Comparison of ENCODE assay signal across 2 cellular contexts in the genomic region with DNA sequence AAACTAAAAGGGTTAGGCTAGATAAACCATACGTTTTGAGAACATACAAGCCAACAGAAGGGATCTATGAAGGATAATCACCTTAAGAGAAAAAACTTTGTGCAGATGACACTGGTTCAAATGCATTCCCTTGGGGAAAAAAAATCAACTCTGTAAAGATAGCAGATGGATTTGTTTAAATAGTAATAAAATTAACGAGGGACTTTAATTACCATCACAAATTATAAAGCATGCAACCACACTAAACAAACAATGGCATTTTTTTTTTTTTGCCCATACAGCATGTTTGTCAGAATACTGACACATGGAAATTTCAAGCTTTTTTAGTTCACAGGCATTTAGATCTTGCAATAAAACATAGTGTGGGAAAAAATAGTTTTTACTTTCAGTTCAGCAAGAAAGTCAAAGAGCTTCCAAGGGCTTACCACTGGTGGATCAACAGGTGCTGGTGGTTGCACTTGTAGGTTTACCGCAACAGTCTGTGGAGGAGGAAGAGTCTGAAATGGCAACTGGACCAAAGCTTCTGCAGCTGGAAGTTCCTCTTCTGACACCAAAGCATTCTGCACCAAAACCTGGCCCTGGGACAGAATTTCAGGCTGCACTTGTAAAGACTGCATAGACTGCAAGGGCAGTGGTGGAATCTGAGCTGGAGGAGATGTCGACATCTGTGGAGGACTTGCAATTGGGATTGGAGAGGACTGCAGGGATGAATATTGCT.
A peak's percentile ranks its signal among the peaks of the same experiment; 100 is the strongest.
TF ChIP-seq lines count a peak whose summit lies in the region.

No MANE protein-coding gene starts in this region.

TF ChIP-seq in HEK293, 187 proteins besides CTCF, POLR2A, EP300 and RAD21:
- TF ChIP-seq, protein P1, sequence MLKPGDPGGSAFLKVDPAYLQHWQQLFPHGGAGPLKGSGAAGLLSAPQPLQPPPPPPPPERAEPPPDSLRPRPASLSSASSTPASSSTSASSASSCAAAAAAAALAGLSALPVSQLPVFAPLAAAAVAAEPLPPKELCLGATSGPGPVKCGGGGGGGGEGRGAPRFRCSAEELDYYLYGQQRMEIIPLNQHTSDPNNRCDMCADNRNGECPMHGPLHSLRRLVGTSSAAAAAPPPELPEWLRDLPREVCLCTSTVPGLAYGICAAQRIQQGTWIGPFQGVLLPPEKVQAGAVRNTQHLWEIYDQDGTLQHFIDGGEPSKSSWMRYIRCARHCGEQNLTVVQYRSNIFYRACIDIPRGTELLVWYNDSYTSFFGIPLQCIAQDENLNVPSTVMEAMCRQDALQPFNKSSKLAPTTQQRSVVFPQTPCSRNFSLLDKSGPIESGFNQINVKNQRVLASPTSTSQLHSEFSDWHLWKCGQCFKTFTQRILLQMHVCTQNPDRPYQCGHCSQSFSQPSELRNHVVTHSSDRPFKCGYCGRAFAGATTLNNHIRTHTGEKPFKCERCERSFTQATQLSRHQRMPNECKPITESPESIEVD (tag by site-specific recombination; IDR thresholded peaks at IDR 0.05) = peak; percentile 81
- TF ChIP-seq, protein P2, sequence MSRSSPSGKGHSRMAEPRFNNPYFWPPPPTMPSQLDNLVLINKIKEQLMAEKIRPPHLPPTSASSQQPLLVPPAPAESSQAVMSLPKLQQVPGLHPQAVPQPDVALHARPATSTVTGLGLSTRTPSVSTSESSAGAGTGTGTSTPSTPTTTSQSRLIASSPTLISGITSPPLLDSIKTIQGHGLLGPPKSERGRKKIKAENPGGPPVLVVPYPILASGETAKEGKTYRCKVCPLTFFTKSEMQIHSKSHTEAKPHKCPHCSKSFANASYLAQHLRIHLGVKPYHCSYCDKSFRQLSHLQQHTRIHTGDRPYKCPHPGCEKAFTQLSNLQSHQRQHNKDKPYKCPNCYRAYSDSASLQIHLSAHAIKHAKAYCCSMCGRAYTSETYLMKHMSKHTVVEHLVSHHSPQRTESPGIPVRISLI (tag by site-specific recombination; IDR thresholded peaks at IDR 0.05) = 0 out of 2 replicates have a peak, but pooled peaks have one; percentile 35
- no peak for TF ChIP-seq ZNF600 (tag by site-specific recombination; IDR thresholded peaks at IDR 0.05)
- TF ChIP-seq ZNF121 (tag by site-specific recombination; IDR thresholded peaks at IDR 0.05) = no peak
- TF ChIP-seq SCRT1 (tag by site-specific recombination; IDR thresholded peaks at IDR 0.05; ENCODE audit: borderline replicate concordance) = peak; percentile 97
- TF ChIP-seq SCRT2 (tag by site-specific recombination; IDR thresholded peaks at IDR 0.05) = peak; percentile 98
- no peak for TF ChIP-seq ZNF112 (tag by site-specific recombination; IDR thresholded peaks at IDR 0.05)
TF ChIP-seq in HEK293: peak in this region for 4.

TF ChIP-seq in H1, 55 proteins besides CTCF, POLR2A, EP300 and RAD21 (continued from another document):
- TF ChIP-seq, protein P3, sequence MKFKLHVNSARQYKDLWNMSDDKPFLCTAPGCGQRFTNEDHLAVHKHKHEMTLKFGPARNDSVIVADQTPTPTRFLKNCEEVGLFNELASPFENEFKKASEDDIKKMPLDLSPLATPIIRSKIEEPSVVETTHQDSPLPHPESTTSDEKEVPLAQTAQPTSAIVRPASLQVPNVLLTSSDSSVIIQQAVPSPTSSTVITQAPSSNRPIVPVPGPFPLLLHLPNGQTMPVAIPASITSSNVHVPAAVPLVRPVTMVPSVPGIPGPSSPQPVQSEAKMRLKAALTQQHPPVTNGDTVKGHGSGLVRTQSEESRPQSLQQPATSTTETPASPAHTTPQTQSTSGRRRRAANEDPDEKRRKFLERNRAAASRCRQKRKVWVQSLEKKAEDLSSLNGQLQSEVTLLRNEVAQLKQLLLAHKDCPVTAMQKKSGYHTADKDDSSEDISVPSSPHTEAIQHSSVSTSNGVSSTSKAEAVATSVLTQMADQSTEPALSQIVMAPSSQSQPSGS (IDR thresholded peaks at IDR 0.05; ENCODE audit: low read length) = no peak
- TF ChIP-seq HDAC2 (IDR thresholded peaks at IDR 0.05; ENCODE audit: borderline replicate concordance in 1 of 2, low read depth in 2 of 2, low read length in 2 of 2) (no peak), TEAD4 (IDR thresholded peaks at IDR 0.05; ENCODE audit: low read depth, low read length) (no peak), EGR1 (IDR thresholded peaks at IDR 0.05; ENCODE audit: borderline replicate concordance, low read depth, low read length) (no peak), SAP30 (IDR thresholded peaks at IDR 0.05; ENCODE audit: insufficient read depth, insufficient replicate concordance, low read length) (no peak), POLR2AphosphoS5 (IDR thresholded peaks at IDR 0.05; ENCODE audit: low read depth, low read length) (no peak), HDAC6 (IDR thresholded peaks at IDR 0.05; ENCODE audit: low read depth, low read length) (no peak), JUN (IDR thresholded peaks at IDR 0.05; ENCODE audit: low read depth, low read length) (no peak), JUND (IDR thresholded peaks at IDR 0.05; ENCODE audit: low read length) (no peak), CTBP2 (IDR thresholded peaks at IDR 0.05; ENCODE audit: borderline replicate concordance, insufficient read depth, insufficient read length, low read length) (no peak), TCF12 (IDR thresholded peaks at IDR 0.05; ENCODE audit: low read depth, low read length) (no peak), SP1 (IDR thresholded peaks at IDR 0.05; ENCODE audit: low read depth, low read length) (no peak), SP4 (IDR thresholded peaks at IDR 0.05; ENCODE audit: low read length) (no peak), TBP (IDR thresholded peaks at IDR 0.05; ENCODE audit: low read depth, low read length) (no peak)
- TF ChIP-seq, protein P4, sequence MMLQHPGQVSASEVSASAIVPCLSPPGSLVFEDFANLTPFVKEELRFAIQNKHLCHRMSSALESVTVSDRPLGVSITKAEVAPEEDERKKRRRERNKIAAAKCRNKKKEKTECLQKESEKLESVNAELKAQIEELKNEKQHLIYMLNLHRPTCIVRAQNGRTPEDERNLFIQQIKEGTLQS (IDR thresholded peaks at IDR 0.05; ENCODE audit: insufficient read depth, low read depth, low read length) = no peak
